8 cellular contexts compared by ENCODE assay signal in genomic region chr17:30116661-30117547, GRCh38. TPM values are rescaled to one million over a fixed set of nuclear protein-coding genes. Genes with fewer than 3 reads are reported as not detected.
DNase-seq lines count a peak whose midpoint lies in the region; ATAC-seq and TF ChIP-seq lines count a peak whose summit lies in the region.

NSRP1 (plus strand) TSS chr17:30116816; CDS start chr17:30116844, 28 bp downstream.

- peaks cover 5% of the 10 kb centered on the region for H3K4me1 ChIP-seq in osteoblast (ENCODE audit: insufficient read depth, low read length)
- H3K4me1 ChIP-seq in testis: peaks cover 11% of the 10 kb centered on the region

- TF ChIP-seq CTCF in GM06990 (IDR thresholded peaks at IDR 0.05; ENCODE audit: insufficient read depth, low read length, poor library complexity, severe bottlenecking) (no peak), SU-DHL-6 (IDR thresholded peaks at IDR 0.05; ENCODE audit: insufficient read depth, low read length, poor library complexity, severe bottlenecking) (no peak), osteoblast (IDR thresholded peaks at IDR 0.05; ENCODE audit: extremely low read depth, low read depth, low read length) (no peak), testis (IDR thresholded peaks at IDR 0.05) (no peak)

- no peaks in the 10 kb centered on the region for H4K20me1 ChIP-seq in SU-DHL-6 (ENCODE audit: low read depth, low read length)
- H4K20me1 ChIP-seq in osteoblast (ENCODE audit: insufficient read depth, low read length): peaks cover 7% of the 10 kb centered on the region

- H3K27ac ChIP-seq in SU-DHL-6 (ENCODE audit: low read depth, low read length) (peak within 1 kb of the TSS; percentile 67), osteoblast (ENCODE audit: low read depth, low read length) (peak within 1 kb of the TSS; percentile 99), testis (peak within 1 kb of the TSS; percentile 96 to 98)

- H3K9me3 Mint-ChIP-seq in activated naive CD8-positive, alpha-beta T cell treated with anti-CD3 and anti-CD28 coated beads for 36 hours: no peaks in the 10 kb centered on the region

- H3K9ac ChIP-seq in SU-DHL-6 (ENCODE audit: low read length): peak within 1 kb of the TSS; percentile 84

- peak within 1 kb of the TSS; percentile 95 for H3K4me3 Mint-ChIP-seq in activated naive CD8-positive, alpha-beta T cell treated with anti-CD3 and anti-CD28 coated beads for 36 hours

- intact Hi-C loops in head of caudate nucleus (cut with DNase I) (no loop called here), testis (cut with DNase I; ENCODE audit: low total_unique reads) (no loop called here)

- H3F3A ChIP-seq in SU-DHL-6 (ENCODE audit: insufficient read depth): peaks cover 20% of the 10 kb centered on the region

- no peaks in the 10 kb centered on the region for H3K36me3 ChIP-seq in GM06990 (ENCODE audit: control insufficient read depth, insufficient read depth, low read length)
- H3K36me3 ChIP-seq in SU-DHL-6 (ENCODE audit: low read length): peaks cover 10% of the 10 kb centered on the region; the same call in 1 of the 2 replicates
- H3K36me3 ChIP-seq in osteoblast (ENCODE audit: insufficient read depth, low read length): peaks cover 16% of the 10 kb centered on the region
- no peaks in the 10 kb centered on the region for H3K36me3 ChIP-seq in testis (ENCODE audit: low read depth, missing control alignments)

- no peaks in the 10 kb centered on the region for H3K27me3 Mint-ChIP-seq in activated naive CD8-positive, alpha-beta T cell treated with anti-CD3 and anti-CD28 coated beads for 36 hours

- TF ChIP-seq POLR2A in testis (IDR thresholded peaks at IDR 0.05): peak; percentile 83

- H3K4me2 ChIP-seq in SU-DHL-6 (ENCODE audit: low read depth, low read length, poor library complexity, severe bottlenecking): peak within 1 kb of the TSS; percentile 100
- H3K4me2 ChIP-seq in osteoblast (ENCODE audit: insufficient read depth, low read length): peak within 1 kb of the TSS; percentile 89

- peaks cover 48% of the 10 kb centered on the region for H3K4me1 Mint-ChIP-seq in activated naive CD8-positive, alpha-beta T cell treated with anti-CD3 and anti-CD28 coated beads for 36 hours

- peaks cover 29% of the 10 kb centered on the region for H3K36me3 Mint-ChIP-seq in activated naive CD8-positive, alpha-beta T cell treated with anti-CD3 and anti-CD28 coated beads for 36 hours

- DNase-seq in GM06990 (ENCODE audit: extremely low read depth, insufficient read length): peak; percentile 94
- peak; percentile 91 to 96 (median 91) for DNase-seq in NCI-H1417 (lab: John Stamatoyannopoulos, UW)
- peak; percentile 94 for DNase-seq in activated naive CD8-positive, alpha-beta T cell treated with anti-CD3 and anti-CD28 coated beads for 36 hours
- peak; percentile 89 to 97 (median 94) for DNase-seq in head of caudate nucleus
- DNase-seq in osteoblast (ENCODE audit: insufficient read length, low spot score, missing footprints): peak; percentile 87
- peak; percentile 97 for DNase-seq in testis

- ATAC-seq in HG02623 (IDR thresholded peaks at IDR 0.05; ENCODE audit: unreplicated experiment): peak; percentile 79

- H3K79me2 ChIP-seq in SU-DHL-6 (ENCODE audit: insufficient read depth, low read length) (peaks cover 49% of the 10 kb centered on the region), osteoblast (ENCODE audit: insufficient read depth, low read length) (peaks cover 53% of the 10 kb centered on the region)

- H3K9me2 ChIP-seq in SU-DHL-6 (replicated peaks; ENCODE audit: insufficient read depth, low read length): no peaks in the 10 kb centered on the region

- H3K27ac Mint-ChIP-seq in activated naive CD8-positive, alpha-beta T cell treated with anti-CD3 and anti-CD28 coated beads for 36 hours: peak within 1 kb of the TSS; percentile 98

- no peaks in the 10 kb centered on the region for H3K9me3 ChIP-seq in SU-DHL-6 (ENCODE audit: insufficient read depth, low read length)
- H3K9me3 ChIP-seq in osteoblast (ENCODE audit: low read depth, low read length): no peaks in the 10 kb centered on the region
- no peaks in the 10 kb centered on the region for H3K9me3 ChIP-seq in testis

- H3K4me3 ChIP-seq in GM06990 (replicated peaks; ENCODE audit: low read depth, low read length) (peak within 1 kb of the TSS; percentile 94), SU-DHL-6 (ENCODE audit: insufficient read depth, low read length, poor library complexity, severe bottlenecking) (peak within 1 kb of the TSS; percentile 96), osteoblast (ENCODE audit: insufficient read depth, low read length) (peak within 1 kb of the TSS; percentile 87), testis (peak within 1 kb of the TSS; percentile 70 to 87)

- H2AFZ ChIP-seq in SU-DHL-6 (ENCODE audit: low read depth, low read length, severe bottlenecking) (peak within 1 kb of the TSS; percentile 81), osteoblast (ENCODE audit: low read length) (peak within 1 kb of the TSS; percentile 98)

- H3K27me3 ChIP-seq in GM06990 (replicated peaks; ENCODE audit: control insufficient read depth, insufficient read depth, low read length) (no peaks in the 10 kb centered on the region), SU-DHL-6 (ENCODE audit: low read length) (no peaks in the 10 kb centered on the region), osteoblast (ENCODE audit: insufficient read depth, low read length) (no peaks in the 10 kb centered on the region), testis (no peaks in the 10 kb centered on the region)

- 0 to 1% methylated on average over 46 to 47 of the region's 47 CpGs for WGBS in testis, 2 donors

RNA-seq across cellular contexts. Expression of gene NSRP1, which starts in this region (rescaled TPM):
- 10 to 100 TPM; 26.1 to 29.7 TPM for total RNA-seq in activated naive CD8-positive, alpha-beta T cell treated with anti-CD3 and anti-CD28 coated beads for 36 hours
- total RNA-seq in osteoblast (11.2 and 12.7 TPM in 2 replicates), testis (10 to 100 TPM; 34.3 to 53.7 TPM)
- polyA plus RNA-seq in testis (ENCODE audit: insufficient read depth, low read depth, low replicate concordance): 12.6 TPM

Comparison
In these comparisons a context has a peak if more than half of its experiments do, and no peak if none do; other contexts are left out.
1. Peak in every context shown above with its lines: DNase-seq, ATAC-seq, H3K4me3 ChIP-seq and H3K27ac ChIP-seq.